7 cellular contexts compared by ENCODE assay signal in genomic region chr3:46848271-46849097, GRCh38. TPM values are rescaled to one million over a fixed set of nuclear protein-coding genes. Genes with fewer than 3 reads are reported as not detected.
DNase-seq lines count a peak whose midpoint lies in the region; ATAC-seq, FAIRE-seq and TF ChIP-seq lines count a peak whose summit lies in the region.

No MANE protein-coding gene starts in this region.

- ATAC-seq in HG03460 (IDR thresholded peaks at IDR 0.05; ENCODE audit: unreplicated experiment): no peak

- no peaks in the 10 kb centered on the region for H4K20me1 ChIP-seq in fibroblast of lung (ENCODE audit: control insufficient read depth, extremely low read depth, insufficient read depth, low read length)

- no peaks in the 10 kb centered on the region for H3K79me2 ChIP-seq in fibroblast of lung (ENCODE audit: control insufficient read depth, insufficient read depth, low read length)

- TF ChIP-seq CTCF in Peyer's patch (IDR thresholded peaks at IDR 0.05): peak in 3 of 6 experiments; percentile 19 to 25 (median 19)
- peak; percentile 43 to 48 for TF ChIP-seq CTCF in fibroblast of lung (conservative IDR thresholded peaks at IDR 0.05 in 1 of 2, IDR thresholded peaks at IDR 0.05 in 1 of 2; ENCODE audit: low read depth in 1 of 2, low read length in 2 of 2)

- H3K4me3 ChIP-seq in Peyer's patch (no peak overlapping the region), fibroblast of lung (replicated peaks in 1 of 4; ENCODE audit: control extremely low read depth in 1 of 4, insufficient read depth in 1 of 4, low read depth in 3 of 4, low read length in 4 of 4) (no peak overlapping the region)

- FAIRE-seq in GM12891 (lab: Jason Lieb, UNC): peak; percentile 31

- TF ChIP-seq POLR2A in GM12891 (IDR thresholded peaks at IDR 0.05; ENCODE audit: low read depth, low read length): no peak
- TF ChIP-seq POLR2A in Peyer's patch (IDR thresholded peaks at IDR 0.05): no peak

- H3K9me3 ChIP-seq in Peyer's patch (no peaks in the 10 kb centered on the region), fibroblast of lung (ENCODE audit: control insufficient read depth, insufficient read depth, low read depth, low read length) (no peaks in the 10 kb centered on the region)

- peaks cover 0 to 18% (median 7%) of the 10 kb centered on the region in 4 donors for H3K4me1 ChIP-seq in Peyer's patch
- peaks cover 10% of the 10 kb centered on the region for H3K4me1 ChIP-seq in fibroblast of lung (ENCODE audit: control insufficient read depth, extremely low read depth, insufficient read depth, low read length)

- H3K27ac ChIP-seq in Peyer's patch (no peak overlapping the region), fibroblast of lung (ENCODE audit: insufficient read depth, low read length) (no peak overlapping the region)

- no peaks in the 10 kb centered on the region for H3K36me3 ChIP-seq in Peyer's patch
- H3K36me3 ChIP-seq in fibroblast of lung (ENCODE audit: control insufficient read depth, insufficient read depth, low read length): no peaks in the 10 kb centered on the region

- H3K4me2 ChIP-seq in fibroblast of lung (ENCODE audit: extremely low read depth, insufficient read depth, low read length): no peak overlapping the region

- no peak overlapping the region for H2AFZ ChIP-seq in fibroblast of lung (ENCODE audit: low read length)

- H3K27me3 ChIP-seq in Peyer's patch (no peaks in the 10 kb centered on the region), fibroblast of lung (ENCODE audit: control insufficient read depth, insufficient read depth, low read length) (peaks cover 2% of the 10 kb centered on the region)

- H3K9ac ChIP-seq in fibroblast of lung (ENCODE audit: insufficient read depth, low read length): no peak overlapping the region

- no peak for DNase-seq in GM12891 (ENCODE audit: insufficient read length, low spot score)
- peak; percentile 15 to 44 (median 44) for DNase-seq in Peyer's patch
- DNase-seq in fibroblast of lung (ENCODE audit: low read depth in 2 of 2): peak; percentile 48 to 78
- peak; percentile 6 for DNase-seq in renal cortical epithelial cell (ENCODE audit: low read depth)
- no peak for DNase-seq in NCI-H187 treated with DMSO at 0.1 percent for 48 hours (lab: John Stamatoyannopoulos, UW)
- no peak for DNase-seq in NCI-H2196 (lab: John Stamatoyannopoulos, UW; ENCODE audit: unreplicated experiment)

TF ChIP-seq in GM12891, 5 proteins besides CTCF, POLR2A, EP300 and RAD21:
- TF ChIP-seq POU2F2 (IDR thresholded peaks at IDR 0.05; ENCODE audit: low read depth, low read length): no peak
- TF ChIP-seq POLR2AphosphoS5 (IDR thresholded peaks at IDR 0.05; ENCODE audit: low read depth, low read length): no peak
- TF ChIP-seq TAF1 (IDR thresholded peaks at IDR 0.05; ENCODE audit: low read depth, low read length): no peak
- TF ChIP-seq SPI1 (IDR thresholded peaks at IDR 0.05; ENCODE audit: low read depth, low read length): no peak
- TF ChIP-seq PAX5 (IDR thresholded peaks at IDR 0.05; ENCODE audit: insufficient read depth, low read length, severe bottlenecking): no peak

RNA-seq across cellular contexts. Expression of gene MYL3, which starts 14.8 kb away (rescaled TPM):
- polyA plus RNA-seq in GM12891 (2012; ENCODE audit: low read depth, missing spikeins): 0.18 TPM
- total RNA-seq in Peyer's patch: 10 to 100 TPM in 1 of 4 donors, 1 to 10 TPM in 1, not detected in 2; 1.5 to 17.3 TPM
- 0.50 and 0.51 TPM in 2 replicates for total RNA-seq in fibroblast of lung
- polyA plus RNA-seq in fibroblast of lung: 0.67 TPM in 1 of 2 replicates, not detected in the other
- 0.52 TPM in 1 of 2 replicates, not detected in the other for polyA plus RNA-seq in fibroblast of lung (2012)
- not detected in 2 replicates for polyA minus RNA-seq in fibroblast of lung (ENCODE audit: low replicate concordance)
- 4.7 and 15.2 TPM in 2 replicates for total RNA-seq in renal cortical epithelial cell

RNA-seq across cellular contexts. Expression of gene PTH1R, which starts 29.0 kb away (rescaled TPM):
- polyA plus RNA-seq in GM12891 (2012; ENCODE audit: low read depth, missing spikeins): 0.06 TPM
- total RNA-seq in Peyer's patch (10 to 100 TPM in 1 of 4 donors, 1 to 10 TPM in 3; 2.4 to 12.4 (median 5.7) TPM), fibroblast of lung (3.3 and 4.3 TPM in 2 replicates), renal cortical epithelial cell (16.3 and 106 TPM in 2 replicates)
- 0.06 and 0.67 TPM in 2 replicates for polyA plus RNA-seq in fibroblast of lung
- 1.2 TPM in 1 of 2 replicates, not detected in the other for polyA plus RNA-seq in fibroblast of lung (2012)
- 0.98 TPM in 1 of 2 replicates, not detected in the other for polyA minus RNA-seq in fibroblast of lung (ENCODE audit: low replicate concordance)

Comparison
In these comparisons a context has a peak if more than half of its experiments do, and no peak if none do; other contexts are left out.
1. DNase-seq: peak in Peyer's patch (3 of 3), fibroblast of lung (2 of 2) and renal cortical epithelial cell (single experiment); none in GM12891 (single experiment), NCI-H187 treated with DMSO at 0.1 percent for 48 hours (single experiment) and NCI-H2196 (single experiment).